8 cellular contexts compared by ENCODE assay signal in the genomic region with DNA sequence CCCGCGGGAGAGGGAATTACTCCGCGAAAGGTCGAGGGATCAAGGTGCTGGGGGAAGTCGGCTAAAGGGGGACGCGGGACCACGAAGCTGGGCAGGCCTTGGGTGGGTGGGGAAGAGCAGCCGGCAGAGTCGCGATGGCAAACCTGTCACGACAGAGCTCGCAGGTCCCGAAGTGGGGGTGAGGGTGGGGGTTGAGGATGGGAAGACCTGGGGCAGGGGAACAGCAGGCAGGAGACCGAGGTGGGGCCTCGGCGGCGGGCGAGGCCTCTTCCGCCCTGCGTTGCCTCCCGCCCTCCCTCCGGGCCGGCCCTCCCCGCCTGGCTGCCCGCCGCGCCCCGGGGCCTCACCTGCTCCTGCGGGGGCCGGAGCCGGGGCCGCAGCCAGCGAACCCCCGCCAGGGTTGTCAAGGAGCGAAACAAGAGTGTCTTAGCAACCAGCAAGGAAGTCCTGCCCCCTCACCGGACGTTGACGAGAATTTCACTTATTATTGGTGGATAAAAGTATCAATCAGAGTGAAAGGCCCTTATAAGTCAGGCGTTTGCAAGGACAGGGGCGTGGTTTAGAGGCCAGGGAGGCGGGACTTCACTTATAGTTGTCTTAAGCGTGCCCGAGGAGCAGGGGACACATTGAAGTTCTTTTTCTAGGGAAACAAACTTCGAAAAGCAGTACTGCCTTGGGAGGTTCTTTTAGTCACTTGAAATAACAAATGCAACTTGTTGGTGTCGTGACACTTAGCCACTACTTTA. TPM values are rescaled to one million over a fixed set of nuclear protein-coding genes. Genes with fewer than 3 reads are reported as not detected.
DNase-seq lines count a peak whose midpoint lies in the region; ATAC-seq and TF ChIP-seq lines count a peak whose summit lies in the region.

A gene with protein sequence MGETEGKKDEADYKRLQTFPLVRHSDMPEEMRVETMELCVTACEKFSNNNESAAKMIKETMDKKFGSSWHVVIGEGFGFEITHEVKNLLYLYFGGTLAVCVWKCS (minus strand): TSS at position 423 of the 746 bp plus-strand sequence. CDS start 11,412 bp downstream, outside the sequence.

- H3K9me3 ChIP-seq in left lung = no peaks in the 10 kb centered on the region

- intact Hi-C loops in CD14-positive monocyte (cut with micrococcal nuclease) (loop anchor here in 1 of 2 donors (1.0 kb wide), 1 partner anchor 38 kb away; no protein-coding TSS in a partner anchor), left lung (cut with DNase I) (no loop called here)

- peaks cover 3 to 10% of the 10 kb centered on the region in 2 donors for H3K4me1 ChIP-seq in left lung

- ATAC-seq in GM19438 (IDR thresholded peaks at IDR 0.05; ENCODE audit: low read depth, unreplicated experiment) (peak; percentile 92), HG03571 (IDR thresholded peaks at IDR 0.05; ENCODE audit: unreplicated experiment) (peak; percentile 97), left lung (peak; percentile 99)

- peaks cover 13% of the 10 kb centered on the region for H3K4me1 Mint-ChIP-seq in CD14-positive monocyte

- H3K27me3 ChIP-seq in left lung = peaks cover 0 to 35% of the 10 kb centered on the region in 2 donors

- H3K4me3 Mint-ChIP-seq in CD14-positive monocyte = peak within 1 kb of the TSS; percentile 71 to 87

- H3K27ac Mint-ChIP-seq in CD14-positive monocyte = peak within 1 kb of the TSS; percentile 34 to 94 (median 84)

- peak within 1 kb of the TSS; percentile 74 to 77 for H3K4me3 ChIP-seq in left lung

- H3K27ac ChIP-seq in left lung = peak within 1 kb of the TSS; percentile 73 to 84

- TF ChIP-seq CTCF in CD14-positive monocyte (IDR thresholded peaks at IDR 0.05) (no peak), left lung (IDR thresholded peaks at IDR 0.05) (no peak)

- H3K36me3 ChIP-seq in left lung = peaks cover 0 to 11% of the 10 kb centered on the region in 2 donors

- peaks cover 0 to 5% (median under 1%) of the 10 kb centered on the region in 7 donors for H3K9me3 Mint-ChIP-seq in CD14-positive monocyte

- H3K36me3 Mint-ChIP-seq in CD14-positive monocyte = no peaks in the 10 kb centered on the region

- DNase-seq in CD14-positive monocyte (ENCODE audit: low spot score) (peak; percentile 95), NCI-H774 (lab: John Stamatoyannopoulos, UW) (peak; percentile 83), dermis microvascular lymphatic vessel endothelial cell (ENCODE audit: low read depth in 2 of 2) (peak; percentile 96 to 98), left lung (peak; percentile 92 to 95)
- peak; percentile 94 to 96 for DNase-seq in activated CD4-positive, alpha-beta T cell treated with anti-CD3 and anti-CD28 coated beads, Interleukin-2, amount 50 U/mL, for 48 hours
- DNase-seq in stimulated activated CD4-positive, alpha-beta T cell treated with anti-CD3 and anti-CD28 coated beads, Interleukin-2, amount 100 ng/mL, for 4 hours (ENCODE audit: low read depth) = peak; percentile 87

- H3K27me3 Mint-ChIP-seq in CD14-positive monocyte (ENCODE audit: low read depth in 3 of 3) = peaks cover 10 to 25% (median 16%) of the 10 kb centered on the region in 3 donors

RNA-seq across cellular contexts. Expression of the gene that starts here (rescaled TPM):
- 1 to 10 TPM; 8.9 to 9.3 TPM for polyA plus RNA-seq in CD14-positive monocyte
- total RNA-seq in dermis microvascular lymphatic vessel endothelial cell (11.8 and 16.2 TPM in 2 replicates), left lung (10 to 100 TPM; 16.3 to 21.5 TPM)

Comparison
In these comparisons a context has a peak if more than half of its experiments do, and no peak if none do; other contexts are left out.
1. Peak in every context shown above with its lines: DNase-seq, ATAC-seq, H3K4me3 ChIP-seq and H3K27ac ChIP-seq.